ENCODE assay signal across 1 cellular context in genomic region chr9:19230356-19231125, GRCh38.
TF ChIP-seq lines count a peak whose summit lies in the region.

TSS of gene DENND4C (plus strand) at chr9:19230693. CDS start at chr9:19276175, 45,482 bp downstream.

TF ChIP-seq in WTC11, 78 proteins besides CTCF, POLR2A, EP300 and RAD21 (continued from another document and continues in another):
- TF ChIP-seq ZBTB43 (CRISPR knock-in tag; IDR thresholded peaks at IDR 0.05) (no peak), USF1 (CRISPR knock-in tag; IDR thresholded peaks at IDR 0.05) (peak; percentile 49; the same call in 1 of the 2 replicates), FOXP1 (CRISPR knock-in tag; IDR thresholded peaks at IDR 0.05; ENCODE audit: borderline replicate concordance) (peak; percentile 82), FOXJ3 (CRISPR knock-in tag; IDR thresholded peaks at IDR 0.05; ENCODE audit: borderline replicate concordance) (no peak), ZNF512 (CRISPR knock-in tag; IDR thresholded peaks at IDR 0.05; ENCODE audit: borderline replicate concordance) (no peak), NFATC4 (CRISPR knock-in tag; IDR thresholded peaks at IDR 0.05) (no peak), ERG (CRISPR knock-in tag; IDR thresholded peaks at IDR 0.05) (no peak), NR3C1 (CRISPR knock-in tag; conservative IDR thresholded peaks at IDR 0.05; ENCODE audit: low read depth) (no peak; the same call in 1 of the 2 replicates), ZNF396 (CRISPR knock-in tag; IDR thresholded peaks at IDR 0.05; ENCODE audit: borderline replicate concordance) (no peak), CREM (CRISPR knock-in tag; IDR thresholded peaks at IDR 0.05) (peak; percentile 52; the same call in 1 of the 2 replicates), ZNF317 (CRISPR knock-in tag; IDR thresholded peaks at IDR 0.05; ENCODE audit: borderline replicate concordance, low read depth) (peak; percentile 20; the same call in 1 of the 2 replicates), ATF2 (CRISPR knock-in tag; IDR thresholded peaks at IDR 0.05; ENCODE audit: borderline replicate concordance, low read depth) (no peak), ZNF121 (CRISPR knock-in tag; IDR thresholded peaks at IDR 0.05) (no peak), SP1 (CRISPR knock-in tag; conservative IDR thresholded peaks at IDR 0.05) (peak; percentile 58; the same call in 1 of the 2 replicates), HMGA2 (CRISPR knock-in tag; IDR thresholded peaks at IDR 0.05) (no peak), HMGXB4 (CRISPR knock-in tag; IDR thresholded peaks at IDR 0.05) (peak; percentile 97), ZNF219 (CRISPR knock-in tag; IDR thresholded peaks at IDR 0.05; ENCODE audit: borderline replicate concordance) (no peak; the same call in 1 of the 2 replicates), ZMAT4 (CRISPR knock-in tag; IDR thresholded peaks at IDR 0.05) (no peak), TP53 (CRISPR knock-in tag; IDR thresholded peaks at IDR 0.05) (no peak; the same call in 1 of the 2 replicates), CREB1 (CRISPR knock-in tag; IDR thresholded peaks at IDR 0.05) (no peak), USF2 (CRISPR knock-in tag; IDR thresholded peaks at IDR 0.05) (no peak), GRHL2 (CRISPR knock-in tag; IDR thresholded peaks at IDR 0.05; ENCODE audit: insufficient replicate concordance, severe bottlenecking) (no peak), FOXP4 (CRISPR knock-in tag; IDR thresholded peaks at IDR 0.05) (peak; percentile 58; the same call in 1 of the 2 replicates), ATF1 (CRISPR knock-in tag; IDR thresholded peaks at IDR 0.05) (0 out of 2 replicates have a peak, but pooled peaks have one; percentile 29), NFYB (CRISPR knock-in tag; conservative IDR thresholded peaks at IDR 0.05; ENCODE audit: low read depth) (0 out of 2 replicates have a peak, but pooled peaks have one; percentile 17), MXD4 (CRISPR knock-in tag; IDR thresholded peaks at IDR 0.05; ENCODE audit: borderline replicate concordance) (no peak), JAZF1 (CRISPR knock-in tag; IDR thresholded peaks at IDR 0.05) (no peak), AFF4 (CRISPR knock-in tag; IDR thresholded peaks at IDR 0.05; ENCODE audit: borderline replicate concordance) (no peak; the same call in 1 of the 2 replicates), AR (CRISPR knock-in tag; IDR thresholded peaks at IDR 0.05) (no peak), PREB (CRISPR knock-in tag; IDR thresholded peaks at IDR 0.05; ENCODE audit: borderline replicate concordance) (0 out of 2 replicates have a peak, but pooled peaks have one; percentile 70), FOXK1 (CRISPR knock-in tag; IDR thresholded peaks at IDR 0.05) (no peak; the same call in 1 of the 2 replicates)
